In genomic region chr9:111524731-111525055, GRCh38 we compare ENCODE assay signal across 9 cellular contexts. TPM values are rescaled to one million over a fixed set of nuclear protein-coding genes. Genes with fewer than 3 reads are reported as not detected.
DNase-seq lines count a peak whose midpoint lies in the region; ATAC-seq lines count a peak whose summit lies in the region.
"Had no signal": no experiment of that assay in that cellular context is flagged by ENCODE, and none has a peak within 500 bp of the region (broad histone marks: within the 10 kb centered on the region; RNA-seq: fewer than 3 reads in every experiment).

No MANE protein-coding gene starts in this region.

- peak overlapping the region; percentile 94 for H3K27ac ChIP-seq in cingulate gyrus (ENCODE audit: low read depth, low read length)
- H3K27ac ChIP-seq: HL-60 had no signal

- peak overlapping the region; percentile 87 for H3K4me3 Mint-ChIP-seq in stimulated activated naive CD8-positive, alpha-beta T cell treated with anti-CD3 and anti-CD28 coated beads, Interleukin-15, Interleukin-2, amounts not matched to agents 100 ng/mL and 50 ng/mL, for 24 hours
- H3K4me3 Mint-ChIP-seq in naive B cell = peak overlapping the region; percentile 81 to 96 (median 92)

- peaks cover 9% of the 10 kb centered on the region for H3K9me3 Mint-ChIP-seq in stimulated activated naive CD8-positive, alpha-beta T cell treated with anti-CD3 and anti-CD28 coated beads, Interleukin-15, Interleukin-2, amounts not matched to agents 100 ng/mL and 50 ng/mL, for 24 hours
- peaks cover 0 to 4% (median 2%) of the 10 kb centered on the region in 7 donors for H3K9me3 Mint-ChIP-seq in naive B cell

- H3K36me3 Mint-ChIP-seq in stimulated activated naive CD8-positive, alpha-beta T cell treated with anti-CD3 and anti-CD28 coated beads, Interleukin-15, Interleukin-2, amounts not matched to agents 100 ng/mL and 50 ng/mL, for 24 hours (ENCODE audit: low read depth) = peaks cover 10% of the 10 kb centered on the region
- peaks cover 0 to 18% of the 10 kb centered on the region in 2 donors for H3K36me3 Mint-ChIP-seq in naive B cell

- H3K27ac Mint-ChIP-seq in stimulated activated naive CD8-positive, alpha-beta T cell treated with anti-CD3 and anti-CD28 coated beads, Interleukin-15, Interleukin-2, amounts not matched to agents 100 ng/mL and 50 ng/mL, for 24 hours = no peak overlapping the region
- H3K27ac Mint-ChIP-seq in naive B cell = peak overlapping the region in 3 of 6 donors; percentile 9 to 34 (median 34)

- H3K4me1 Mint-ChIP-seq in stimulated activated naive CD8-positive, alpha-beta T cell treated with anti-CD3 and anti-CD28 coated beads, Interleukin-15, Interleukin-2, amounts not matched to agents 100 ng/mL and 50 ng/mL, for 24 hours (ENCODE audit: low read depth) = peaks cover 28% of the 10 kb centered on the region
- H3K4me1 Mint-ChIP-seq in naive B cell = peaks cover 9 to 18% (median 15%) of the 10 kb centered on the region in 3 donors

- ATAC-seq in stimulated activated naive CD8-positive, alpha-beta T cell treated with anti-CD3 and anti-CD28 coated beads, Interleukin-15, Interleukin-2, amounts not matched to agents 100 U/mL and 50 U/mL, for 24 hours = no peak
- ATAC-seq in naive B cell (ENCODE audit: low read depth in 2 of 2) (no peak), HG02852 (IDR thresholded peaks at IDR 0.05; ENCODE audit: unreplicated experiment) (no peak), GM21515 (IDR thresholded peaks at IDR 0.05; ENCODE audit: unreplicated experiment) (no peak)

- H3K27me3 Mint-ChIP-seq in stimulated activated naive CD8-positive, alpha-beta T cell treated with anti-CD3 and anti-CD28 coated beads, Interleukin-15, Interleukin-2, amounts not matched to agents 100 ng/mL and 50 ng/mL, for 24 hours = peaks cover 18% of the 10 kb centered on the region
- peaks cover 21 to 44% (median 41%) of the 10 kb centered on the region in 3 donors for H3K27me3 Mint-ChIP-seq in naive B cell

- no peak for DNase-seq in stimulated activated naive CD8-positive, alpha-beta T cell treated with anti-CD3 and anti-CD28 coated beads, Interleukin-15, Interleukin-2, amounts not matched to agents 100 U/mL and 50 U/mL, for 24 hours
- DNase-seq in naive B cell = no peak
- no peak for DNase-seq in central memory CD4-positive, alpha-beta T cell
- DNase-seq in NK-92 treated with Interleukin-12 subunit alpha and Interleukin-12 subunit beta, amount 100 ng/mL, for 24 hours (lab: John Stamatoyannopoulos, UW) = no peak

RNA-seq across cellular contexts. Expression of gene ZNF483, which starts 0.3 kb away (rescaled TPM):
- 1 to 10 TPM in 5 of 6 donors, under 1 TPM in 1; 0.63 to 4.2 (median 2.4) TPM for polyA plus RNA-seq in naive B cell (ENCODE audit: low read depth in 6 of 6)

RNA-seq across cellular contexts. Expression of gene ECPAS, which starts 40.5 kb away (rescaled TPM):
- 10 to 100 TPM in 1 of 6 donors, 1 to 10 TPM in 5; 5.0 to 10.7 (median 7.3) TPM for polyA plus RNA-seq in naive B cell (ENCODE audit: low read depth in 6 of 6)
